In the genomic region with DNA sequence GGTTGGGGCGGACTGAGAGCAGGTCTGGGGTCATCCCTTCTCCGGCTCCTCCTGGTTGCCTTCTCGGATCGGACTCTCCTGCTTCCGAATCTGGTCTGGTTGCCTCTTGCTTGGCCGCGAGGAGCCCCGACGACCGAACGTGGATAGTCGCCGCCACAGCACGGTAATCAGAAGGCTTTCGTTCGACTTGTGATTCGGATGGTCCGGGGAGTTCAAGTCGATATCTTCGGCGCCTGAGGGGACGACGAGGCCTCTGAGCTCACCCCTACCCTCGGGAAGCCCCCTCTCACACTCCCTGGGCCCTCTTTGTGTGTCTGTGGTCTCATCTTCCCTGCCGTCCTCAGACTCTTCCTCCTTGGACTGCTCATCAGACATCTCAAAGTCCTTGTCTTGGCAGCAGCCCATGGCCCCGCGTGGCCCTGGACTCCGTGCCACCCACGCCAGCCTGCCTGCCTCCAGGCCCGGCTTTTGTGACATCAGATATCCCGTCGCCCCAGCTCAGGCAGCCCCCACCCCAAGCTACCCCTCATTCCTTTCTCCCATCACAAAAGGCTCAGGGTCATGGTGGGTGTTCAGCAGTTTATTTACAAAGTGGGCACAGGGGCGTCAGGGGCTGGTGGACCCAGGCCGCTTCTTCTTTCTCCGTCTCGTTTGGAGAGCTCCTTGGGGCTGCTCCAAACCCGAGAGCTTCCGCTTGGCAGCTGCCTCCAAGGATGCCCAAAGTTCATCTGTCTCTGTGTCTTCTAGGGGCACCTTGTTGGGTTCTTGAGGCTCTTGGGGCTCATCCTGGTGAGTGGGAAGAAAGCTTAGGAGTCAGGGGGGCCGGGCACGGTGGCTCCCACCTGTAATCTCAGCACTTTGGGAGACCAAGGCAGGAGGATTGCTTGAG, we compare ENCODE assay signal across 9 cellular contexts. TPM values are rescaled to one million over a fixed set of nuclear protein-coding genes. Genes with fewer than 3 reads are reported as not detected.
DNase-seq lines count a peak whose midpoint lies in the region; ATAC-seq and FAIRE-seq lines count a peak whose summit lies in the region.
"Had no signal": no experiment of that assay in that cellular context is flagged by ENCODE, and none has a peak within 500 bp of the region (broad histone marks: within the 10 kb centered on the region; RNA-seq: fewer than 3 reads in every experiment).

A gene (minus strand): TSS at position 496 of the 889 bp plus-strand sequence.

- H3K27ac Mint-ChIP-seq in activated CD8-positive, alpha-beta memory T cell treated with anti-CD3 and anti-CD28 coated beads, Interleukin-2, amount 10 ng/mL, durations not matched to agents 7 days and 5 days = peak within 1 kb of the TSS; percentile 98
- H3K27ac Mint-ChIP-seq in activated naive CD8-positive, alpha-beta T cell treated with anti-CD3 and anti-CD28 coated beads, Interleukin-2, amount 50 U/mL, for 24 hours = peak within 1 kb of the TSS; percentile 99

- H3K4me1 ChIP-seq in iPS-18a (ENCODE audit: control insufficient read depth, low read depth, low read length) = peaks cover 6% of the 10 kb centered on the region
- H3K4me1 ChIP-seq in small intestine (ENCODE audit: control insufficient read depth in 2 of 2, insufficient read depth in 1 of 2, low read depth in 1 of 2, low read length in 1 of 2) = peaks cover 2% of the 10 kb centered on the region in 2 donors

- H3K9me3 ChIP-seq in iPS-18a (ENCODE audit: control insufficient read depth, low read depth, low read length) (no peaks in the 10 kb centered on the region), small intestine (ENCODE audit: control insufficient read depth, low read depth) (no peaks in the 10 kb centered on the region)

- CTCF ChIA-PET in activated CD8-positive, alpha-beta memory T cell treated with anti-CD3 and anti-CD28 coated beads, Interleukin-2, amount 10 ng/mL, durations not matched to agents 7 days and 5 days (lab: Charles Lee) = interaction anchor here (0.8 to 3.1 kb wide), 6 partner anchors 42 to 105 kb away, joined by 3 to 22 read pairs (median 3); a partner anchor contains a TSS

- H3K36me3 Mint-ChIP-seq in activated CD8-positive, alpha-beta memory T cell treated with anti-CD3 and anti-CD28 coated beads, Interleukin-2, amount 10 ng/mL, durations not matched to agents 7 days and 5 days = peaks cover 25% of the 10 kb centered on the region
- peaks cover 40% of the 10 kb centered on the region for H3K36me3 Mint-ChIP-seq in activated naive CD8-positive, alpha-beta T cell treated with anti-CD3 and anti-CD28 coated beads, Interleukin-2, amount 50 U/mL, for 24 hours (ENCODE audit: low read depth)

- no peak for FAIRE-seq in small intestine (lab: Jason Lieb, UNC)

- no peak for ATAC-seq in activated CD8-positive, alpha-beta memory T cell treated with anti-CD3 and anti-CD28 coated beads, Interleukin-2, amount 10 ng/mL, durations not matched to agents 7 days and 5 days
- ATAC-seq in HG03432 (IDR thresholded peaks at IDR 0.05; ENCODE audit: unreplicated experiment) = peak; percentile 11
- ATAC-seq in activated naive CD8-positive, alpha-beta T cell treated with anti-CD3 and anti-CD28 coated beads, Interleukin-2, amount 50 U/mL, for 24 hours = peak; percentile 0
- no peak for ATAC-seq in GM18519 (IDR thresholded peaks at IDR 0.05; ENCODE audit: low FRiP score, unreplicated experiment)

- peak; percentile 54 for DNase-seq in activated CD8-positive, alpha-beta memory T cell treated with anti-CD3 and anti-CD28 coated beads, Interleukin-2, amount 10 ng/mL, durations not matched to agents 7 days and 5 days
- DNase-seq in activated CD8-positive, alpha-beta memory T cell treated with anti-CD3 and anti-CD28 coated beads, Interleukin-2, amount 50 U/mL, for 48 hours = no peak
- no peak for DNase-seq in activated naive CD8-positive, alpha-beta T cell treated with anti-CD3 and anti-CD28 coated beads, Interleukin-2, amount 50 U/mL, for 24 hours
- DNase-seq in small intestine = peak; percentile 46
- no peak for DNase-seq in HCEC 1CT

- H3K27me3 Mint-ChIP-seq in activated CD8-positive, alpha-beta memory T cell treated with anti-CD3 and anti-CD28 coated beads, Interleukin-2, amount 10 ng/mL, durations not matched to agents 7 days and 5 days = no peaks in the 10 kb centered on the region
- H3K27me3 Mint-ChIP-seq in activated naive CD8-positive, alpha-beta T cell treated with anti-CD3 and anti-CD28 coated beads, Interleukin-2, amount 50 U/mL, for 24 hours = no peaks in the 10 kb centered on the region

- WGBS in small intestine, 3 donors = 10 to 12% (median 12%) methylated on average over 39 to 40 of the region's 40 CpGs

- H3K36me3 ChIP-seq in iPS-18a (ENCODE audit: control insufficient read depth, low read depth, low read length) (peaks cover 33% of the 10 kb centered on the region), small intestine (ENCODE audit: control insufficient read depth in 2 of 2, insufficient read depth in 2 of 2, low read length in 2 of 2) (peaks cover 3 to 8% of the 10 kb centered on the region in 2 donors)

- peak within 1 kb of the TSS; percentile 86 for H3K4me3 Mint-ChIP-seq in activated CD8-positive, alpha-beta memory T cell treated with anti-CD3 and anti-CD28 coated beads, Interleukin-2, amount 10 ng/mL, durations not matched to agents 7 days and 5 days
- peak within 1 kb of the TSS; percentile 98 for H3K4me3 Mint-ChIP-seq in activated naive CD8-positive, alpha-beta T cell treated with anti-CD3 and anti-CD28 coated beads, Interleukin-2, amount 50 U/mL, for 24 hours

- peak within 1 kb of the TSS; percentile 69 for H3K9ac ChIP-seq in iPS-18a (ENCODE audit: low read length)

- peak within 1 kb of the TSS; percentile 56 for H3K27ac ChIP-seq in iPS-18a (ENCODE audit: low read length)
- H3K27ac ChIP-seq in small intestine (ENCODE audit: low read depth in 1 of 2, low read length in 1 of 2) = peak within 1 kb of the TSS; percentile 96

- H3K27me3 ChIP-seq in iPS-18a (ENCODE audit: control insufficient read depth, insufficient read depth, low read length) (no peaks in the 10 kb centered on the region), small intestine (ENCODE audit: control insufficient read depth in 2 of 2, insufficient read depth in 2 of 2, low read length in 2 of 2) (no peaks in the 10 kb centered on the region)

- H3K9me3 Mint-ChIP-seq in activated CD8-positive, alpha-beta memory T cell treated with anti-CD3 and anti-CD28 coated beads, Interleukin-2, amount 10 ng/mL, durations not matched to agents 7 days and 5 days (ENCODE audit: low read depth) = no peaks in the 10 kb centered on the region
- H3K9me3 Mint-ChIP-seq in activated naive CD8-positive, alpha-beta T cell treated with anti-CD3 and anti-CD28 coated beads, Interleukin-2, amount 50 U/mL, for 24 hours = no peaks in the 10 kb centered on the region

- H3K4me1 Mint-ChIP-seq in activated CD8-positive, alpha-beta memory T cell treated with anti-CD3 and anti-CD28 coated beads, Interleukin-2, amount 10 ng/mL, durations not matched to agents 7 days and 5 days = peaks cover 36% of the 10 kb centered on the region
- H3K4me1 Mint-ChIP-seq in activated naive CD8-positive, alpha-beta T cell treated with anti-CD3 and anti-CD28 coated beads, Interleukin-2, amount 50 U/mL, for 24 hours = peaks cover 54% of the 10 kb centered on the region

- H3K4me3 ChIP-seq in iPS-18a (ENCODE audit: low read length) (peak within 1 kb of the TSS; percentile 81), small intestine (ENCODE audit: low read depth in 1 of 2, low read length in 2 of 2) (peak within 1 kb of the TSS; percentile 84 to 98)

RNA-seq across cellular contexts. Expression of the gene that starts here (rescaled TPM):
- total RNA-seq in activated CD8-positive, alpha-beta memory T cell treated with anti-CD3 and anti-CD28 coated beads, Interleukin-2, amount 10 ng/mL, durations not matched to agents 7 days and 5 days = not detected
- polyA plus RNA-seq in small intestine = not detected
- total RNA-seq: glomerular endothelial cell had no signal

Comparison
In these comparisons a context has a peak if more than half of its experiments do, and no peak if none do; other contexts are left out.
1. Peak in DNase-seq in activated CD8-positive, alpha-beta memory T cell treated with anti-CD3 and anti-CD28 coated beads, Interleukin-2, amount 10 ng/mL, durations not matched to agents 7 days and 5 days; RNA of the gene not detected or under 1 TPM.
2. Peak in DNase-seq, H3K4me3 ChIP-seq and H3K27ac ChIP-seq in small intestine; RNA of the gene not detected or under 1 TPM.
3. ATAC-seq: peak in HG03432 (single experiment) and activated naive CD8-positive, alpha-beta T cell treated with anti-CD3 and anti-CD28 coated beads, Interleukin-2, amount 50 U/mL, for 24 hours (single experiment); none in activated CD8-positive, alpha-beta memory T cell treated with anti-CD3 and anti-CD28 coated beads, Interleukin-2, amount 10 ng/mL, durations not matched to agents 7 days and 5 days (single experiment) and GM18519 (single experiment).